In genomic region chr22:27099896-27100295, GRCh38 we compare ENCODE assay signal across 18 cellular contexts.
DNase-seq lines count a peak whose midpoint lies in the region; ATAC-seq and TF ChIP-seq lines count a peak whose summit lies in the region.
"Had no signal": no experiment of that assay in that cellular context is flagged by ENCODE, and none has a peak within 500 bp of the region (broad histone marks: within the 10 kb centered on the region; RNA-seq: fewer than 3 reads in every experiment).

No MANE protein-coding gene starts in this region.

- H2AFZ ChIP-seq in Karpas-422 (ENCODE audit: low read length), result no peak overlapping the region

- H3K36me3 Mint-ChIP-seq in chondrocyte (ENCODE audit: low read depth) (no peaks in the 10 kb centered on the region), mesothelial cell of epicardium (no peaks in the 10 kb centered on the region)
- H3K36me3 Mint-ChIP-seq: CD4-positive, CD25-positive, alpha-beta regulatory T cell had no signal

- H3K79me2 ChIP-seq in Karpas-422 (ENCODE audit: low read length), result no peaks in the 10 kb centered on the region

- H4K20me1 ChIP-seq in Karpas-422 (ENCODE audit: insufficient read depth, low read depth, low read length), result no peaks in the 10 kb centered on the region

- H3K27ac ChIP-seq in Karpas-422 (ENCODE audit: low read length) (no peak overlapping the region), thyroid gland (peak overlapping the region in 2 of 3 donors; percentile 18 to 49), prostate gland (no peak overlapping the region)
- H3K27ac ChIP-seq: HL-60, SJSA1 had no signal

- no peak overlapping the region for H3K4me3 Mint-ChIP-seq in chondrocyte (ENCODE audit: unreplicated experiment)
- H3K4me3 Mint-ChIP-seq in mesothelial cell of epicardium, result no peak overlapping the region
- H3K4me3 Mint-ChIP-seq: CD4-positive, CD25-positive, alpha-beta regulatory T cell had no signal

- TF ChIP-seq POLR2A in thyroid gland (IDR thresholded peaks at IDR 0.05) (no peak), prostate gland (IDR thresholded peaks at IDR 0.05) (no peak)

- 0 out of 2 replicates have a peak, but pooled peaks cover 5% of the 10 kb centered on the region for H3K4me1 ChIP-seq in Karpas-422 (ENCODE audit: low read length)
- peaks cover 0 to 14% of the 10 kb centered on the region in 2 donors for H3K4me1 ChIP-seq in thyroid gland
- H3K4me1 ChIP-seq in prostate gland (replicated peaks), result no peaks in the 10 kb centered on the region
- H3K4me1 ChIP-seq: HAP-1 had no signal

- DNase-seq in Karpas-422 (peak; percentile 47), chondrocyte (ENCODE audit: low spot score) (no peak), mesothelial cell of epicardium (ENCODE audit: low spot score in 2 of 2, unreplicated experiment in 2 of 2) (no peak), thyroid gland (peak in 1 of 2 donors; percentile 14), NCI-H774 (lab: John Stamatoyannopoulos, UW) (no peak), prostate gland (ENCODE audit: low spot score) (no peak)
- DNase-seq: BE2C; CD4-positive, CD25-positive, alpha-beta regulatory T cell; COR-L47; DMS79; KG1; NCI-H2029 treated with DMSO at 0.1 percent for 48 hours; NCI-H446; OCI-M1 had no signal

- H3K27me3 ChIP-seq in Karpas-422 (ENCODE audit: low read length), result no peaks in the 10 kb centered on the region
- H3K27me3 ChIP-seq in thyroid gland, result no peaks in the 10 kb centered on the region
- no peaks in the 10 kb centered on the region for H3K27me3 ChIP-seq in prostate gland (replicated peaks; ENCODE audit: insufficient read depth)
- H3K27me3 ChIP-seq: SJSA1 had no signal

- H3K36me3 ChIP-seq in Karpas-422 (ENCODE audit: insufficient read depth, low read length) (no peaks in the 10 kb centered on the region), thyroid gland (no peaks in the 10 kb centered on the region), prostate gland (no peaks in the 10 kb centered on the region)
- H3K36me3 ChIP-seq: BE2C, HAP-1, SJSA1 had no signal

- intact Hi-C loops in thyroid gland (cut with DNase I), result no loop called here
- intact Hi-C loops in prostate gland (cut with DNase I), result no loop called here

- H3K9me3 Mint-ChIP-seq in chondrocyte (ENCODE audit: low read depth) (no peaks in the 10 kb centered on the region), mesothelial cell of epicardium (no peaks in the 10 kb centered on the region)

- peaks cover 75% of the 10 kb centered on the region for H3K4me1 Mint-ChIP-seq in chondrocyte (ENCODE audit: low read depth)
- peaks cover 51% of the 10 kb centered on the region for H3K4me1 Mint-ChIP-seq in mesothelial cell of epicardium
- H3K4me1 Mint-ChIP-seq: CD4-positive, CD25-positive, alpha-beta regulatory T cell had no signal

- TF ChIP-seq CTCF in chondrocyte (IDR thresholded peaks at IDR 0.05), result no peak
- no peak for TF ChIP-seq CTCF in mesothelial cell of epicardium (IDR thresholded peaks at IDR 0.05; ENCODE audit: unreplicated experiment)
- no peak for TF ChIP-seq CTCF in thyroid gland (IDR thresholded peaks at IDR 0.05)
- TF ChIP-seq CTCF in prostate gland (IDR thresholded peaks at IDR 0.05), result no peak

- 90 to 95% methylated on average over 7 to 9 of the region's 9 CpGs for WGBS in thyroid gland, 2 donors
- 92% methylated on average over 9 of the region's 9 CpGs for WGBS in prostate gland

- no peaks in the 10 kb centered on the region for H3K9me3 ChIP-seq in Karpas-422 (ENCODE audit: low read length)
- H3K9me3 ChIP-seq in thyroid gland, result no peaks in the 10 kb centered on the region
- no peaks in the 10 kb centered on the region for H3K9me3 ChIP-seq in prostate gland
- H3K9me3 ChIP-seq: BE2C, HAP-1, SJSA1 had no signal

- no peaks in the 10 kb centered on the region for H3K27me3 Mint-ChIP-seq in chondrocyte (ENCODE audit: low read depth)
- H3K27me3 Mint-ChIP-seq in mesothelial cell of epicardium (ENCODE audit: low read depth), result peaks cover 6% of the 10 kb centered on the region

- no peak overlapping the region for H3K9ac ChIP-seq in Karpas-422 (ENCODE audit: low read length)

- no peaks in the 10 kb centered on the region for H3K9me2 ChIP-seq in Karpas-422 (replicated peaks; ENCODE audit: insufficient read depth, low read length)

- H3K27ac Mint-ChIP-seq in chondrocyte (ENCODE audit: unreplicated experiment) (peak overlapping the region; percentile 30), mesothelial cell of epicardium (peak overlapping the region; percentile 51)
- H3K27ac Mint-ChIP-seq: CD4-positive, CD25-positive, alpha-beta regulatory T cell had no signal

- no peak overlapping the region for H3K4me2 ChIP-seq in Karpas-422 (ENCODE audit: low read depth, low read length, poor library complexity, severe bottlenecking)

- H3K4me3 ChIP-seq in Karpas-422 (ENCODE audit: low read length), result no peak overlapping the region
- H3K4me3 ChIP-seq in thyroid gland (replicated peaks in 1 of 3), result no peak overlapping the region
- H3K4me3 ChIP-seq in prostate gland, result no peak overlapping the region
- H3K4me3 ChIP-seq: HAP-1, SJSA1 had no signal

- ATAC-seq in GM18861 (IDR thresholded peaks at IDR 0.05; ENCODE audit: unreplicated experiment), result no peak

Comparison
In these comparisons a context has a peak if more than half of its experiments do, and no peak if none do; other contexts are left out.
1. H3K27ac ChIP-seq: peak in thyroid gland (2 of 3); none in Karpas-422 (single experiment) and prostate gland (0 of 2).